40 cellular contexts compared by ENCODE assay signal in the genomic region with DNA sequence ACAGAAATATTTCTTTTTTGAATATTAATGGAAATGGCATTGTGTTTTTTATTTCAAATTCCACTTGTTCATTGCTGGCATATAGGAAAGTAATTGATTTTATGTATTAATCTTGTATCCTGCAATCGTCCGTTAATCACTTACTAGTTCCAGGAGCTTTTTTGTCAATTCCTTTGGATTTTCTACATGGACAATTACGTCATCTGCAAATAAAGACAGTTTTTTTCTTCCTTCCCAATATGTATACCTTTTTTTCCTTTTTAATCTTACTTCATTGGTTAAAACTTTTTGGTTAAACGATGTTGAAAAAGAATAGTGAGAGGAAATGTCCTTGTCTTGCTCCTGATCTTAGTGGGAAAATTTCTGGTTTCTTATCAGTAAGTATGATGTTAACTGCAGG. TPM values are rescaled to one million over a fixed set of nuclear protein-coding genes. Genes with fewer than 3 reads are reported as not detected.
"Had no signal": no experiment of that assay in that cellular context is flagged by ENCODE, and none has a peak within 500 bp of the region (broad histone marks: within the 10 kb centered on the region; RNA-seq: fewer than 3 reads in every experiment).

No MANE protein-coding gene starts in this region.

- FAIRE-seq: astrocyte, bronchial epithelial cell had no signal

- ATAC-seq: activated naive CD4-positive, alpha-beta T cell treated with anti-CD3 and anti-CD28 coated beads, Interleukin-2, amount 50 U/mL, for 72 hours; activated naive CD8-positive, alpha-beta T cell treated with anti-CD3 and anti-CD28 coated beads, Interleukin-2, amount 50 U/mL, for 24 hours; activated T-cell treated with anti-CD3 and anti-CD28 coated beads, Interleukin-2, amount 50 U/mL, for 4 hours; activated T-cell treated with anti-CD3 and anti-CD28 coated beads, Interleukin-2, amount 50 U/mL, for 72 hours; activated T-helper 17 cell treated with anti-CD3 and anti-CD28 coated beads, Interleukin-2, amount 50 U/mL, for 72 hours; body of pancreas had no signal

- DNase-seq: activated effector memory CD4-positive, alpha-beta T cell treated with anti-CD3 and anti-CD28 coated beads, Interleukin-2, amount 50 U/mL, for 16 hours; activated effector memory CD4-positive, alpha-beta T cell treated with Interleukin-2 at 50 U/mL for 16 hours; activated gamma-delta T cell; activated gamma-delta T cell treated with Interleukin-2 at 50 U/mL for 16 hours; activated naive CD4-positive, alpha-beta T cell; activated naive CD4-positive, alpha-beta T cell treated with anti-CD3 and anti-CD28 coated beads for 36 hours; activated naive CD4-positive, alpha-beta T cell treated with anti-CD3 and anti-CD28 coated beads, Interleukin-2, amount 10 ng/mL, durations not matched to agents 7 days and 5 days; activated naive CD4-positive, alpha-beta T cell treated with anti-CD3 and anti-CD28 coated beads, Interleukin-2, amount 50 U/mL, for 16 hours; activated naive CD4-positive, alpha-beta T cell treated with Interleukin-2 at 50 U/mL for 16 hours; activated naive CD8-positive, alpha-beta T cell treated with anti-CD3 and anti-CD28 coated beads for 36 hours; activated naive CD8-positive, alpha-beta T cell treated with anti-CD3 and anti-CD28 coated beads, Interleukin-2, amount 10 ng/mL, durations not matched to agents 7 days and 5 days; activated naive CD8-positive, alpha-beta T cell treated with anti-CD3 and anti-CD28 coated beads, Interleukin-2, amount 50 U/mL, for 24 hours; activated T-cell treated with anti-CD3 and anti-CD28 coated beads, Interleukin-2, amount 50 U/mL, for 1 hour; activated T-cell treated with anti-CD3 and anti-CD28 coated beads, Interleukin-2, amount 50 U/mL, for 24 hours; activated T-cell treated with anti-CD3 and anti-CD28 coated beads, Interleukin-2, amount 50 U/mL, for 4 hours; activated T-cell treated with anti-CD3 and anti-CD28 coated beads, Interleukin-2, amount 50 U/mL, for 48 hours; activated T-cell treated with anti-CD3 and anti-CD28 coated beads, Interleukin-2, amount 50 U/mL, for 72 hours; adrenal gland; amniotic stem cell; amygdala; anterior cingulate cortex; aorta; body of pancreas; brain microvascular endothelial cell; caudate nucleus; central memory CD4-positive, alpha-beta T cell; cerebellar nuclear complex had no signal

- H3K9me3 ChIP-seq: adrenal gland, ascending aorta, body of pancreas, breast epithelium had no signal

- H3K36me3 ChIP-seq: adrenal gland, ascending aorta, brain microvascular endothelial cell, breast epithelium, cardiac muscle cell had no signal

- H3K27me3 ChIP-seq: adrenal gland, ascending aorta, body of pancreas, breast epithelium had no signal

- H3K4me1 ChIP-seq: body of pancreas, breast epithelium had no signal

- H3K27ac ChIP-seq: adrenal gland, ascending aorta, body of pancreas, brain microvascular endothelial cell, breast epithelium, cardiac muscle cell had no signal

- H3K4me3 ChIP-seq: adrenal gland, ascending aorta, body of pancreas, breast epithelium, cardiac muscle cell had no signal

RNA-seq across cellular contexts. Expression of a gene that starts 1.5 kb away (rescaled TPM):
- total RNA-seq: activated naive CD4-positive, alpha-beta T cell treated with anti-CD3 and anti-CD28 coated beads for 36 hours; activated naive CD4-positive, alpha-beta T cell treated with anti-CD3 and anti-CD28 coated beads, Interleukin-2, amount 50 U/mL, for 72 hours; activated naive CD8-positive, alpha-beta T cell treated with anti-CD3 and anti-CD28 coated beads for 36 hours; activated naive CD8-positive, alpha-beta T cell treated with anti-CD3 and anti-CD28 coated beads, Interleukin-2, amount 10 ng/mL, durations not matched to agents 7 days and 5 days; activated T-cell treated with anti-CD3 and anti-CD28 coated beads, Interleukin-2, amount 50 U/mL, for 4 hours; activated T-cell treated with anti-CD3 and anti-CD28 coated beads, Interleukin-2, amount 50 U/mL, for 72 hours; activated T-helper 1 cell treated with anti-CD3 and anti-CD28 coated beads, Interleukin-12 subunit alpha, Interleukin-12 subunit beta, Interleukin-2, Interleukin-4 antibody, amounts not matched to agents 30 ng/mL and 10 ng/mL and 1 ng/mL, durations not matched to agents 14 hours and 24 hours and 36 hours; activated T-helper 17 cell treated with anti-CD3 and anti-CD28 coated beads, Interleukin-2, amount 50 U/mL, for 72 hours; activated T-helper 2 cell treated with anti-CD3 and anti-CD28 coated beads, Interferon-gamma antibody, Interleukin-2, Interleukin-4, amounts not matched to agents 10 μg/mL and 5 μg/mL and 100 μg/mL, durations not matched to agents 14 hours and 24 hours and 36 hours; adrenal gland; ascending aorta; astrocyte; body of pancreas; breast epithelium; bronchial epithelial cell; cardiac muscle cell; cardiac septum; cerebellum; chondrocyte had no signal
- polyA plus RNA-seq: aorta, cardiac muscle cell had no signal

RNA-seq across cellular contexts. Expression of a gene that starts 6.5 kb away (rescaled TPM):
- total RNA-seq: activated naive CD4-positive, alpha-beta T cell treated with anti-CD3 and anti-CD28 coated beads for 36 hours; activated naive CD4-positive, alpha-beta T cell treated with anti-CD3 and anti-CD28 coated beads, Interleukin-2, amount 50 U/mL, for 72 hours; activated naive CD8-positive, alpha-beta T cell treated with anti-CD3 and anti-CD28 coated beads for 36 hours; activated naive CD8-positive, alpha-beta T cell treated with anti-CD3 and anti-CD28 coated beads, Interleukin-2, amount 10 ng/mL, durations not matched to agents 7 days and 5 days; activated T-cell treated with anti-CD3 and anti-CD28 coated beads, Interleukin-2, amount 50 U/mL, for 4 hours; activated T-cell treated with anti-CD3 and anti-CD28 coated beads, Interleukin-2, amount 50 U/mL, for 72 hours; activated T-helper 1 cell treated with anti-CD3 and anti-CD28 coated beads, Interleukin-12 subunit alpha, Interleukin-12 subunit beta, Interleukin-2, Interleukin-4 antibody, amounts not matched to agents 30 ng/mL and 10 ng/mL and 1 ng/mL, durations not matched to agents 14 hours and 24 hours and 36 hours; activated T-helper 17 cell treated with anti-CD3 and anti-CD28 coated beads, Interleukin-2, amount 50 U/mL, for 72 hours; activated T-helper 2 cell treated with anti-CD3 and anti-CD28 coated beads, Interferon-gamma antibody, Interleukin-2, Interleukin-4, amounts not matched to agents 10 μg/mL and 5 μg/mL and 100 μg/mL, durations not matched to agents 14 hours and 24 hours and 36 hours; adrenal gland; aorta; ascending aorta; astrocyte; breast epithelium; bronchial epithelial cell; cardiac muscle cell; cardiac septum; cerebellum; chondrocyte had no signal
- polyA plus RNA-seq: adipose tissue, cardiac muscle cell had no signal
